ENCODE assay signal across 8 cellular contexts in the genomic region with DNA sequence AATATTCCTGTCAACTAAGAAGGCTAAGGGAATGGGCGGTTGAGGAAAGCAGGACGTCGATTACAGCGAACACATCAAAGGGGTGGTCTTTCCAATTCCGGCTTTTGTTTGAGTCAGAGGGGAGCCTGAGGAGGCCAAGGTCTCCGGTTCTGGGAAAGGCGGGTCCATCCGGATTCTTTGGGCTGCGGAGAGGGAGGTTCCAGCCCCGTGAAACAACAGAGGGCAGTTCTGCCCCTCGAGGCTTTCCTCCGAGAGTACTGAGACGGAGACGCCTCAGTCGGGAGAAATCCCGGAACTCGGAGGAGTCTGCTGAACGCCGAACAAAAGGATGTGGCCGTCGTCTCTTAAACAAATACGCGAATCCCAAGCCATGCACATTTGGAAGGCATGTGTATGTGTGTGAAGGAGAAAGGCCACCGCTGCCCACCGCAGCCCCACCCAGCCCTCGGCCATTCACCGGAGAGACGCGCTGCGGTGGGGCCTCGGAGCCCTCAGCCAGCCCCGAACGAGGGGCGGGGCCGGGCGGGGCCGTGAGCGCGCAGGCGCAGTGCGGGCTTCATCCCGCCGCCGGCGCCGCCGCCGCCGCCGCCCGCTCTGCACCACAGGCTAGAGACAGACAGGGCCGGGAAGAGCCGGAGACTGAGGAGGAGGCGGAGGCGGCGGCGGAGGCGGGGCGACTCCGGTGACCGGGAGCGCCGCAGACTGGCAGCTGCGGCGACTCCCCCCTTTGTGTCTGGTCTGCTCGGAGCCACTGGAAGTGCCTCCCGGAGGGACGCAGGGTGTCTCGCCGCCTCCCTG. TPM values are rescaled to one million over a fixed set of nuclear protein-coding genes. Genes with fewer than 3 reads are reported as not detected.
DNase-seq lines count a peak whose midpoint lies in the region; ATAC-seq and TF ChIP-seq lines count a peak whose summit lies in the region.

A gene (plus strand): TSS at position 717 of the 798 bp plus-strand sequence. CDS start 1,148 bp downstream, outside the sequence.

- WGBS in esophagus muscularis mucosa: under 1% methylated on average over 33 of the region's 70 CpGs

- H3K27me3 ChIP-seq in PC-9 (ENCODE audit: insufficient read depth, low read depth): no peaks in the 10 kb centered on the region
- H3K27me3 ChIP-seq in esophagus muscularis mucosa: no peaks in the 10 kb centered on the region
- H3K27me3 ChIP-seq in muscle layer of duodenum (ENCODE audit: low read depth, low read length): no peaks in the 10 kb centered on the region

- peaks cover 22% of the 10 kb centered on the region; the same call in 1 of the 2 replicates for H3K4me1 ChIP-seq in PC-9 (replicated peaks; ENCODE audit: insufficient read depth)
- peaks cover 13 to 34% (median 27%) of the 10 kb centered on the region in 4 donors for H3K4me1 ChIP-seq in esophagus muscularis mucosa
- H3K4me1 ChIP-seq in muscle layer of duodenum (ENCODE audit: control insufficient read depth in 1 of 2, insufficient read depth in 2 of 2, low read length in 2 of 2): peaks cover 0 to 11% of the 10 kb centered on the region in 2 donors

- TF ChIP-seq EP300 in Ishikawa (IDR thresholded peaks at IDR 0.05; ENCODE audit: borderline replicate concordance) (peak; percentile 52; the same call in 1 of the 2 replicates), esophagus muscularis mucosa (IDR thresholded peaks at IDR 0.05) (peak; percentile 48)

- ATAC-seq in GM21576 (IDR thresholded peaks at IDR 0.05; ENCODE audit: unreplicated experiment): peak; percentile 61

- H3K4me3 ChIP-seq in PC-9 (peak within 1 kb of the TSS; percentile 85), esophagus muscularis mucosa (peak within 1 kb of the TSS; percentile 79 to 84 (median 82)), muscle layer of duodenum (ENCODE audit: low read depth in 1 of 2, low read length in 2 of 2) (peak within 1 kb of the TSS; percentile 83 to 88)

- no peaks in the 10 kb centered on the region for H3K36me3 ChIP-seq in PC-9 (ENCODE audit: low read depth)
- H3K36me3 ChIP-seq in esophagus muscularis mucosa: no peaks in the 10 kb centered on the region
- H3K36me3 ChIP-seq in muscle layer of duodenum (ENCODE audit: control insufficient read depth in 1 of 2, insufficient read depth in 2 of 2, low read length in 2 of 2): no peaks in the 10 kb centered on the region

- CTCF ChIA-PET in PC-9 (lab: Charles Lee): no interaction called here

- peak within 1 kb of the TSS; percentile 77 for H3K27ac ChIP-seq in PC-9
- peak within 1 kb of the TSS; percentile 93 to 98 (median 96) for H3K27ac ChIP-seq in esophagus muscularis mucosa (replicated peaks in 1 of 4)
- peak within 1 kb of the TSS; percentile 98 for H3K27ac ChIP-seq in muscle layer of duodenum (ENCODE audit: low read length)

- peaks cover 8% of the 10 kb centered on the region for H3F3A ChIP-seq in PC-9 (ENCODE audit: insufficient read depth, low read depth)

- peaks cover 42% of the 10 kb centered on the region for H3K79me2 ChIP-seq in PC-9 (ENCODE audit: low read depth)

- TF ChIP-seq CTCF in PC-9 (conservative IDR thresholded peaks at IDR 0.05) (no peak), esophagus muscularis mucosa (IDR thresholded peaks at IDR 0.05) (no peak)

- peak; percentile 86 for DNase-seq in DMS114 treated with DMSO at 0.1 percent for 48 hours (lab: John Stamatoyannopoulos, UW; ENCODE audit: unreplicated experiment)
- DNase-seq in PC-9: peak; percentile 64 to 90
- DNase-seq in activated T-cell treated with anti-CD3 and anti-CD28 coated beads, Interleukin-2, amount 50 U/mL, for 48 hours: peak; percentile 91 to 92
- peak; percentile 94 for DNase-seq in esophagus muscularis mucosa (ENCODE audit: extremely low spot score)
- peak; percentile 58 for DNase-seq in stimulated activated CD8-positive, alpha-beta memory T cell treated with anti-CD3 and anti-CD28 coated beads, Interleukin-7, amount 100 ng/mL, for 24 hours (ENCODE audit: low read depth)

- peaks cover 17% of the 10 kb centered on the region for H4K20me1 ChIP-seq in PC-9 (ENCODE audit: insufficient read depth)

- TF ChIP-seq RAD21 in Ishikawa (IDR thresholded peaks at IDR 0.05; ENCODE audit: low read depth): no peak; the same call in 1 of the 2 replicates

- intact Hi-C loops in PC-9 (cut with micrococcal nuclease; ENCODE audit: unreplicated experiment): loop anchor here (1.0 to 10.0 kb wide), 2 partner anchors 59 to 341 kb away; a partner anchor contains a TSS
- intact Hi-C loops in esophagus muscularis mucosa (cut with DNase I): loop anchor here (2.0 to 10.0 kb wide), 3 partner anchors 61 to 159 kb away; no protein-coding TSS in a partner anchor

- POLR2A ChIA-PET in PC-9 (lab: Charles Lee; ENCODE audit: unreplicated experiment): no interaction called here

- TSS peak; percentile 92 for BruUV-seq in PC-9 (replicated peaks; lab: Mats Ljungman, UMichigan)

- peak within 1 kb of the TSS; percentile 99 for H2AFZ ChIP-seq in PC-9

- no peaks in the 10 kb centered on the region for H3K9me2 ChIP-seq in PC-9 (ENCODE audit: insufficient read depth)

- H3K9me3 ChIP-seq in PC-9 (ENCODE audit: insufficient read depth, low read depth): no peaks in the 10 kb centered on the region
- H3K9me3 ChIP-seq in esophagus muscularis mucosa: no peaks in the 10 kb centered on the region
- H3K9me3 ChIP-seq in muscle layer of duodenum (ENCODE audit: control insufficient read depth in 1 of 2, low read length in 2 of 2): no peaks in the 10 kb centered on the region

- H3K4me2 ChIP-seq in PC-9: peak within 1 kb of the TSS; percentile 99

- peak; percentile 37 for TF ChIP-seq POLR2A in esophagus muscularis mucosa (IDR thresholded peaks at IDR 0.05; ENCODE audit: low read depth)

TF ChIP-seq in Ishikawa, 13 proteins besides CTCF, POLR2A, EP300 and RAD21:
- TF ChIP-seq TEAD4 (IDR thresholded peaks at IDR 0.05) (peak; percentile 28; the same call in 1 of the 2 replicates), TCF12 (IDR thresholded peaks at IDR 0.05; ENCODE audit: low read depth) (no peak; the same call in 1 of the 2 replicates), CREB1 (IDR thresholded peaks at IDR 0.05; ENCODE audit: low read depth) (no peak), ZBTB7A (IDR thresholded peaks at IDR 0.05; ENCODE audit: low read depth) (0 out of 2 replicates have a peak, but pooled peaks have one; percentile 6), EGR1 (IDR thresholded peaks at IDR 0.05) (peak; percentile 82), NFIC (IDR thresholded peaks at IDR 0.05) (peak; percentile 41; the same call in 1 of the 2 replicates), FOXM1 (IDR thresholded peaks at IDR 0.05; ENCODE audit: borderline replicate concordance, low read depth) (no peak), CEBPB (IDR thresholded peaks at IDR 0.05) (no peak), YY1 (IDR thresholded peaks at IDR 0.05; ENCODE audit: low read depth) (peak; percentile 77), TAF1 (IDR thresholded peaks at IDR 0.05; ENCODE audit: low read depth) (peak; percentile 56)
- TF ChIP-seq, protein P1, sequence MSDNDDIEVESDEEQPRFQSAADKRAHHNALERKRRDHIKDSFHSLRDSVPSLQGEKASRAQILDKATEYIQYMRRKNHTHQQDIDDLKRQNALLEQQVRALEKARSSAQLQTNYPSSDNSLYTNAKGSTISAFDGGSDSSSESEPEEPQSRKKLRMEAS (IDR thresholded peaks at IDR 0.05): peak; percentile 55; the same call in 1 of the 2 replicates
- TF ChIP-seq, protein P2, sequence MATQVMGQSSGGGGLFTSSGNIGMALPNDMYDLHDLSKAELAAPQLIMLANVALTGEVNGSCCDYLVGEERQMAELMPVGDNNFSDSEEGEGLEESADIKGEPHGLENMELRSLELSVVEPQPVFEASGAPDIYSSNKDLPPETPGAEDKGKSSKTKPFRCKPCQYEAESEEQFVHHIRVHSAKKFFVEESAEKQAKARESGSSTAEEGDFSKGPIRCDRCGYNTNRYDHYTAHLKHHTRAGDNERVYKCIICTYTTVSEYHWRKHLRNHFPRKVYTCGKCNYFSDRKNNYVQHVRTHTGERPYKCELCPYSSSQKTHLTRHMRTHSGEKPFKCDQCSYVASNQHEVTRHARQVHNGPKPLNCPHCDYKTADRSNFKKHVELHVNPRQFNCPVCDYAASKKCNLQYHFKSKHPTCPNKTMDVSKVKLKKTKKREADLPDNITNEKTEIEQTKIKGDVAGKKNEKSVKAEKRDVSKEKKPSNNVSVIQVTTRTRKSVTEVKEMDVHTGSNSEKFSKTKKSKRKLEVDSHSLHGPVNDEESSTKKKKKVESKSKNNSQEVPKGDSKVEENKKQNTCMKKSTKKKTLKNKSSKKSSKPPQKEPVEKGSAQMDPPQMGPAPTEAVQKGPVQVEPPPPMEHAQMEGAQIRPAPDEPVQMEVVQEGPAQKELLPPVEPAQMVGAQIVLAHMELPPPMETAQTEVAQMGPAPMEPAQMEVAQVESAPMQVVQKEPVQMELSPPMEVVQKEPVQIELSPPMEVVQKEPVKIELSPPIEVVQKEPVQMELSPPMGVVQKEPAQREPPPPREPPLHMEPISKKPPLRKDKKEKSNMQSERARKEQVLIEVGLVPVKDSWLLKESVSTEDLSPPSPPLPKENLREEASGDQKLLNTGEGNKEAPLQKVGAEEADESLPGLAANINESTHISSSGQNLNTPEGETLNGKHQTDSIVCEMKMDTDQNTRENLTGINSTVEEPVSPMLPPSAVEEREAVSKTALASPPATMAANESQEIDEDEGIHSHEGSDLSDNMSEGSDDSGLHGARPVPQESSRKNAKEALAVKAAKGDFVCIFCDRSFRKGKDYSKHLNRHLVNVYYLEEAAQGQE (IDR thresholded peaks at IDR 0.05; ENCODE audit: low read depth): no peak
- TF ChIP-seq, protein P3, sequence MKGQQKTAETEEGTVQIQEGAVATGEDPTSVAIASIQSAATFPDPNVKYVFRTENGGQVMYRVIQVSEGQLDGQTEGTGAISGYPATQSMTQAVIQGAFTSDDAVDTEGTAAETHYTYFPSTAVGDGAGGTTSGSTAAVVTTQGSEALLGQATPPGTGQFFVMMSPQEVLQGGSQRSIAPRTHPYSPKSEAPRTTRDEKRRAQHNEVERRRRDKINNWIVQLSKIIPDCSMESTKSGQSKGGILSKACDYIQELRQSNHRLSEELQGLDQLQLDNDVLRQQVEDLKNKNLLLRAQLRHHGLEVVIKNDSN (IDR thresholded peaks at IDR 0.05): no peak

RNA-seq across cellular contexts. Expression of the gene that starts here (rescaled TPM):
- total RNA-seq in PC-9 (2021) (17.6 and 23.2 TPM in 2 replicates), esophagus muscularis mucosa (10 to 100 TPM; 54.8 to 76.7 (median 67.7) TPM)

Comparison
In these comparisons a context has a peak if more than half of its experiments do, and no peak if none do; other contexts are left out.
1. Peak in every context shown above with its lines: DNase-seq, ATAC-seq, H3K4me3 ChIP-seq and H3K27ac ChIP-seq.